ENCODE assay signal across 8 cellular contexts in the genomic region with DNA sequence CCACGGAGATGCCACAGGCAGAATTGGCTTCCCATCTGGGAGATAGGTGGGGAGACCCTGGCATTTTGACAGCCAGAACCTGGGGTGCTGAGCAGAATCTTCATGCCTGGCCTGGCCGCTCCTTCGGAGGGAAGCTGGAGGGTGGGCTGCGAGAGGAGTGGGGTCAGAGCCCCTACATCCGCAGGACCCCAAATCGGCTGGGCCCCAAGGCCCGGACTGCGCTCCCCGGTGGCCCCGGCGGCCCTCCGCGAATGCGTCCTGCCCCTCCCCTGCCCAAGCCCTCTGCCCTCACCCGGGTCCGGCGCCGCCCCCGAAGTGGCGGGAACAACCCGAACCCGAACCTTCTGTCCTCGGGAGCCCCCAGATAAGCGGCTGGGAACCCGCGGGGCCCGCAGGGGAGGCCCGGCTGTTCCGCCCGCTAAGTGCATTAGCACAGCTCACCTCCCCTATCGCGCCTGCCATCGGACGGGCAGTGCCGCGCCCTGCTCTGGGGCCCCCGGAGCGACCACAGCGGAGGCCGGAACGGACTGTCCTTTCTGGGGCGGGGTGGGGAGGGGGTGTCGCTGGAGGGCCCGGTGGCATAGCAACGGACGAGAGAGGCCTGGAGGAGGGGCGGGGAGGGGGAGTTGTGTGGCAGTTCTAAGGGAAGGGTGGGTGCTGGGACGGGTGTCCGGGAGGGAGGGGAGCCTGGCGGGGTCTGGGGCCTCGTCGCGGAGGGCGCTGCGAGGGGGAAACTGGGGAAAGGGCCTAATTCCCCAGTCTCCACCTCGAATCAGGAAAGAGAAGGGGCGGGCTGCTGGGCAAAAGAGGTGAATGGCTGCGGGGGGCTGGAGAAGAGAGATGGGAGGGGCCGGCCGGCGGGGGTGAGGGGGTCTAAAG.
A peak's percentile ranks its signal among the peaks of the same experiment; 100 is the strongest.
DNase-seq lines count a peak whose midpoint lies in the region.

No MANE protein-coding gene starts in this region.

- H3K9me3 Mint-ChIP-seq in stimulated activated naive CD8-positive, alpha-beta T cell treated with anti-CD3 and anti-CD28 coated beads, Interleukin-15, Interleukin-2, amounts not matched to agents 100 ng/mL and 50 ng/mL, for 24 hours: no peaks in the 10 kb centered on the region

- H3K4me1 Mint-ChIP-seq in stimulated activated naive CD8-positive, alpha-beta T cell treated with anti-CD3 and anti-CD28 coated beads, Interleukin-15, Interleukin-2, amounts not matched to agents 100 ng/mL and 50 ng/mL, for 24 hours (ENCODE audit: low read depth): peaks cover 11% of the 10 kb centered on the region

- H3K4me3 Mint-ChIP-seq in stimulated activated naive CD8-positive, alpha-beta T cell treated with anti-CD3 and anti-CD28 coated beads, Interleukin-15, Interleukin-2, amounts not matched to agents 100 ng/mL and 50 ng/mL, for 24 hours: peak overlapping the region; percentile 41

- in situ Hi-C loops in ACHN (cut with HindIII; ENCODE audit: low pct_ligation_motif_present, low pct_unique_long_range_greater_than_20kb, low sequenced_read_pairs): no loop called here

- no peak overlapping the region for H3K27ac Mint-ChIP-seq in stimulated activated naive CD8-positive, alpha-beta T cell treated with anti-CD3 and anti-CD28 coated beads, Interleukin-15, Interleukin-2, amounts not matched to agents 100 ng/mL and 50 ng/mL, for 24 hours

- peak overlapping the region; percentile 13 for H3K4me3 ChIP-seq in iPS-11a (ENCODE audit: low read depth, low read length)

- peaks cover 12% of the 10 kb centered on the region for H3K27me3 Mint-ChIP-seq in stimulated activated naive CD8-positive, alpha-beta T cell treated with anti-CD3 and anti-CD28 coated beads, Interleukin-15, Interleukin-2, amounts not matched to agents 100 ng/mL and 50 ng/mL, for 24 hours

- H3K36me3 Mint-ChIP-seq in stimulated activated naive CD8-positive, alpha-beta T cell treated with anti-CD3 and anti-CD28 coated beads, Interleukin-15, Interleukin-2, amounts not matched to agents 100 ng/mL and 50 ng/mL, for 24 hours (ENCODE audit: low read depth): no peaks in the 10 kb centered on the region

- DNase-seq in NCI-H146 (lab: John Stamatoyannopoulos, UW): peak; percentile 40
- no peak for DNase-seq in NCI-H146 treated with DMSO at 0.1 percent for 48 hours (lab: John Stamatoyannopoulos, UW; ENCODE audit: unreplicated experiment)
- peak; percentile 69 for DNase-seq in activated CD8-positive, alpha-beta memory T cell treated with anti-CD3 and anti-CD28 coated beads, Interleukin-2, amount 50 U/mL, for 48 hours
- no peak for DNase-seq in NCI-H1930 (lab: John Stamatoyannopoulos, UW)
- DNase-seq in ACHN: no peak
- DNase-seq in activated CD4-positive, alpha-beta T cell treated with anti-CD3 and anti-CD28 coated beads, Interleukin-2, amount 50 U/mL, for 4 hours: no peak

Comparison
In these comparisons a context has a peak if more than half of its experiments do, and no peak if none do; other contexts are left out.
1. DNase-seq: peak in NCI-H146 (single experiment) and activated CD8-positive, alpha-beta memory T cell treated with anti-CD3 and anti-CD28 coated beads, Interleukin-2, amount 50 U/mL, for 48 hours (single experiment); none in NCI-H146 treated with DMSO at 0.1 percent for 48 hours (single experiment), NCI-H1930 (0 of 2), ACHN (single experiment) and activated CD4-positive, alpha-beta T cell treated with anti-CD3 and anti-CD28 coated beads, Interleukin-2, amount 50 U/mL, for 4 hours (0 of 2).